1 cellular context compared by ENCODE assay signal in the genomic region with DNA sequence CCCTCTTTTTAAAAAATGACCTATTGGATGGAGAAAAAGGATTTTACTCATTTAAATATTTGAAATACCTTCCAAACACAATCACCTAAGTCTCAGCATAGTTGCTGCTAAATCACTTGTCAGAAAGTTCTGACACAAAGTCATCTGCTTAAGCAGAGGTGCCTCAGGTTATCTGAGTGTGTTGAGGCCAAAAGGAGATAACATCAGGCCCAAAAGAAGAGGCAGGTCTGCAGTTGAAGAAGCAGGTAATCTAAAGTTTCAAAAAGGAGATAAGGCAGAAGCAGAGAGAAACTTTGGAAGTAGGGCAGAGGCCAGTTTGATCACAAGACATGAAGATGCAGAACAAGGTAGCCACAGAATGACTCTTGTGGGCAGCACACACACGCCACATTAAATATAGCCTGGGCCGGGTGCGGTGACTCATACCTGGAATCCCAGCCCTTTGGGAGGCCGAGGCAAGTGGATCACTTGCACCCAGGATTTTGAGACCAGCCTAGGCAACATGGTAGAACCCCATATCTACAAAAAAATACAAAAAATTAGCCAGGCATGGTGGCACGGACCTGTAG.
A peak's percentile ranks its signal among the peaks of the same experiment; 100 is the strongest.
TF ChIP-seq lines count a peak whose summit lies in the region.

No MANE protein-coding gene starts in this region.

TF ChIP-seq in GM12878, 131 proteins besides CTCF, POLR2A, EP300 and RAD21 (continued from another document and continues in another):
- no peak for TF ChIP-seq HSF1 (IDR thresholded peaks at IDR 0.05; ENCODE audit: low read depth, low read length)
- TF ChIP-seq NBN (IDR thresholded peaks at IDR 0.05), result no peak
- TF ChIP-seq ESRRA (IDR thresholded peaks at IDR 0.05; ENCODE audit: low read length), result no peak
- no peak for TF ChIP-seq KDM1A (IDR thresholded peaks at IDR 0.05; ENCODE audit: borderline replicate concordance)
- TF ChIP-seq SREBF1 (IDR thresholded peaks at IDR 0.05; ENCODE audit: low read length), result no peak
- TF ChIP-seq RCOR1 (conservative IDR thresholded peaks at IDR 0.05; ENCODE audit: low read depth, low read length), result no peak
- no peak for TF ChIP-seq CBX3 (IDR thresholded peaks at IDR 0.05; ENCODE audit: borderline replicate concordance, low read depth)
- TF ChIP-seq JUND (IDR thresholded peaks at IDR 0.05; ENCODE audit: low read depth, low read length), result no peak
- TF ChIP-seq, protein P1, sequence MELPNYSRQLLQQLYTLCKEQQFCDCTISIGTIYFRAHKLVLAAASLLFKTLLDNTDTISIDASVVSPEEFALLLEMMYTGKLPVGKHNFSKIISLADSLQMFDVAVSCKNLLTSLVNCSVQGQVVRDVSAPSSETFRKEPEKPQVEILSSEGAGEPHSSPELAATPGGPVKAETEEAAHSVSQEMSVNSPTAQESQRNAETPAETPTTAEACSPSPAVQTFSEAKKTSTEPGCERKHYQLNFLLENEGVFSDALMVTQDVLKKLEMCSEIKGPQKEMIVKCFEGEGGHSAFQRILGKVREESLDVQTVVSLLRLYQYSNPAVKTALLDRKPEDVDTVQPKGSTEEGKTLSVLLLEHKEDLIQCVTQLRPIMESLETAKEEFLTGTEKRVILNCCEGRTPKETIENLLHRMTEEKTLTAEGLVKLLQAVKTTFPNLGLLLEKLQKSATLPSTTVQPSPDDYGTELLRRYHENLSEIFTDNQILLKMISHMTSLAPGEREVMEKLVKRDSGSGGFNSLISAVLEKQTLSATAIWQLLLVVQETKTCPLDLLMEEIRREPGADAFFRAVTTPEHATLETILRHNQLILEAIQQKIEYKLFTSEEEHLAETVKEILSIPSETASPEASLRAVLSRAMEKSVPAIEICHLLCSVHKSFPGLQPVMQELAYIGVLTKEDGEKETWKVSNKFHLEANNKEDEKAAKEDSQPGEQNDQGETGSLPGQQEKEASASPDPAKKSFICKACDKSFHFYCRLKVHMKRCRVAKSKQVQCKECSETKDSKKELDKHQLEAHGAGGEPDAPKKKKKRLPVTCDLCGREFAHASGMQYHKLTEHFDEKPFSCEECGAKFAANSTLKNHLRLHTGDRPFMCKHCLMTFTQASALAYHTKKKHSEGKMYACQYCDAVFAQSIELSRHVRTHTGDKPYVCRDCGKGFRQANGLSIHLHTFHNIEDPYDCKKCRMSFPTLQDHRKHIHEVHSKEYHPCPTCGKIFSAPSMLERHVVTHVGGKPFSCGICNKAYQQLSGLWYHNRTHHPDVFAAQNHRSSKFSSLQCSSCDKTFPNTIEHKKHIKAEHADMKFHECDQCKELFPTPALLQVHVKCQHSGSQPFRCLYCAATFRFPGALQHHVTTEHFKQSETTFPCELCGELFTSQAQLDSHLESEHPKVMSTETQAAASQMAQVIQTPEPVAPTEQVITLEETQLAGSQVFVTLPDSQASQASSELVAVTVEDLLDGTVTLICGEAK (IDR thresholded peaks at IDR 0.05; ENCODE audit: borderline replicate concordance), result no peak
- peak; percentile 48 for TF ChIP-seq SP1 (IDR thresholded peaks at IDR 0.05; ENCODE audit: low read depth, low read length)
- TF ChIP-seq ZNF207 (IDR thresholded peaks at IDR 0.05; ENCODE audit: borderline replicate concordance), result no peak
- no peak for TF ChIP-seq ATF7 (IDR thresholded peaks at IDR 0.05; ENCODE audit: low read depth)
- TF ChIP-seq, protein P2, sequence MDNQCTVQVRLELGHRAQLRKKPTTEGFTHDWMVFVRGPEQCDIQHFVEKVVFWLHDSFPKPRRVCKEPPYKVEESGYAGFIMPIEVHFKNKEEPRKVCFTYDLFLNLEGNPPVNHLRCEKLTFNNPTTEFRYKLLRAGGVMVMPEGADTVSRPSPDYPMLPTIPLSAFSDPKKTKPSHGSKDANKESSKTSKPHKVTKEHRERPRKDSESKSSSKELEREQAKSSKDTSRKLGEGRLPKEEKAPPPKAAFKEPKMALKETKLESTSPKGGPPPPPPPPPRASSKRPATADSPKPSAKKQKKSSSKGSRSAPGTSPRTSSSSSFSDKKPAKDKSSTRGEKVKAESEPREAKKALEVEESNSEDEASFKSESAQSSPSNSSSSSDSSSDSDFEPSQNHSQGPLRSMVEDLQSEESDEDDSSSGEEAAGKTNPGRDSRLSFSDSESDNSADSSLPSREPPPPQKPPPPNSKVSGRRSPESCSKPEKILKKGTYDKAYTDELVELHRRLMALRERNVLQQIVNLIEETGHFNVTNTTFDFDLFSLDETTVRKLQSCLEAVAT (IDR thresholded peaks at IDR 0.05), result no peak
- TF ChIP-seq CEBPB (IDR thresholded peaks at IDR 0.05; ENCODE audit: borderline replicate concordance in 1 of 2, low read depth in 2 of 2, low read length in 2 of 2), result no peak
- peak; percentile 43 to 65; a peak in 2 of 4 replicates for TF ChIP-seq IKZF2 (IDR thresholded peaks at IDR 0.05)
- TF ChIP-seq USF1 (IDR thresholded peaks at IDR 0.05; ENCODE audit: borderline replicate concordance, extremely low read length, insufficient read depth, low read depth, low read length), result no peak
- TF ChIP-seq, protein P3, sequence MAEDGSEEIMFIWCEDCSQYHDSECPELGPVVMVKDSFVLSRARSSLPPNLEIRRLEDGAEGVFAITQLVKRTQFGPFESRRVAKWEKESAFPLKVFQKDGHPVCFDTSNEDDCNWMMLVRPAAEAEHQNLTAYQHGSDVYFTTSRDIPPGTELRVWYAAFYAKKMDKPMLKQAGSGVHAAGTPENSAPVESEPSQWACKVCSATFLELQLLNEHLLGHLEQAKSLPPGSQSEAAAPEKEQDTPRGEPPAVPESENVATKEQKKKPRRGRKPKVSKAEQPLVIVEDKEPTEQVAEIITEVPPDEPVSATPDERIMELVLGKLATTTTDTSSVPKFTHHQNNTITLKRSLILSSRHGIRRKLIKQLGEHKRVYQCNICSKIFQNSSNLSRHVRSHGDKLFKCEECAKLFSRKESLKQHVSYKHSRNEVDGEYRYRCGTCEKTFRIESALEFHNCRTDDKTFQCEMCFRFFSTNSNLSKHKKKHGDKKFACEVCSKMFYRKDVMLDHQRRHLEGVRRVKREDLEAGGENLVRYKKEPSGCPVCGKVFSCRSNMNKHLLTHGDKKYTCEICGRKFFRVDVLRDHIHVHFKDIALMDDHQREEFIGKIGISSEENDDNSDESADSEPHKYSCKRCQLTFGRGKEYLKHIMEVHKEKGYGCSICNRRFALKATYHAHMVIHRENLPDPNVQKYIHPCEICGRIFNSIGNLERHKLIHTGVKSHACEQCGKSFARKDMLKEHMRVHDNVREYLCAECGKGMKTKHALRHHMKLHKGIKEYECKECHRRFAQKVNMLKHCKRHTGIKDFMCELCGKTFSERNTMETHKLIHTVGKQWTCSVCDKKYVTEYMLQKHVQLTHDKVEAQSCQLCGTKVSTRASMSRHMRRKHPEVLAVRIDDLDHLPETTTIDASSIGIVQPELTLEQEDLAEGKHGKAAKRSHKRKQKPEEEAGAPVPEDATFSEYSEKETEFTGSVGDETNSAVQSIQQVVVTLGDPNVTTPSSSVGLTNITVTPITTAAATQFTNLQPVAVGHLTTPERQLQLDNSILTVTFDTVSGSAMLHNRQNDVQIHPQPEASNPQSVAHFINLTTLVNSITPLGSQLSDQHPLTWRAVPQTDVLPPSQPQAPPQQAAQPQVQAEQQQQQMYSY (CRISPR knock-in tag; IDR thresholded peaks at IDR 0.05), result no peak
- TF ChIP-seq LARP7 (IDR thresholded peaks at IDR 0.05), result no peak
- TF ChIP-seq PAX8 (IDR thresholded peaks at IDR 0.05), result no peak
- peak; percentile 31; the same call in 1 of the 2 replicates for TF ChIP-seq CBX5 (IDR thresholded peaks at IDR 0.05; ENCODE audit: low read depth)
- TF ChIP-seq NRF1 (conservative IDR thresholded peaks at IDR 0.05; ENCODE audit: low read depth, low read length), result no peak
- TF ChIP-seq ZNF687 (IDR thresholded peaks at IDR 0.05), result no peak
- TF ChIP-seq ZBTB33 (IDR thresholded peaks at IDR 0.05), result no peak
- no peak for TF ChIP-seq YBX1 (IDR thresholded peaks at IDR 0.05)
- TF ChIP-seq, protein P4, sequence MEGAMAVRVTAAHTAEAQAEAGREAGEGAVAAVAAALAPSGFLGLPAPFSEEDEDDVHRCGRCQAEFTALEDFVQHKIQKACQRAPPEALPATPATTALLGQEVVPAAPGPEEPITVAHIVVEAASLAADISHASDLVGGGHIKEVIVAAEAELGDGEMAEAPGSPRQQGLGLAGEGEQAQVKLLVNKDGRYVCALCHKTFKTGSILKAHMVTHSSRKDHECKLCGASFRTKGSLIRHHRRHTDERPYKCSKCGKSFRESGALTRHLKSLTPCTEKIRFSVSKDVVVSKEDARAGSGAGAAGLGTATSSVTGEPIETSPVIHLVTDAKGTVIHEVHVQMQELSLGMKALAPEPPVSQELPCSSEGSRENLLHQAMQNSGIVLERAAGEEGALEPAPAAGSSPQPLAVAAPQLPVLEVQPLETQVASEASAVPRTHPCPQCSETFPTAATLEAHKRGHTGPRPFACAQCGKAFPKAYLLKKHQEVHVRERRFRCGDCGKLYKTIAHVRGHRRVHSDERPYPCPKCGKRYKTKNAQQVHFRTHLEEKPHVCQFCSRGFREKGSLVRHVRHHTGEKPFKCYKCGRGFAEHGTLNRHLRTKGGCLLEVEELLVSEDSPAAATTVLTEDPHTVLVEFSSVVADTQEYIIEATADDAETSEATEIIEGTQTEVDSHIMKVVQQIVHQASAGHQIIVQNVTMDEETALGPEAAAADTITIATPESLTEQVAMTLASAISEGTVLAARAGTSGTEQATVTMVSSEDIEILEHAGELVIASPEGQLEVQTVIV (IDR thresholded peaks at IDR 0.05; ENCODE audit: borderline replicate concordance, partially characterized antibody), result no peak
- TF ChIP-seq HDAC6 (IDR thresholded peaks at IDR 0.05; ENCODE audit: unreplicated experiment), result no peak
